8 cellular contexts compared by ENCODE assay signal in the genomic region with DNA sequence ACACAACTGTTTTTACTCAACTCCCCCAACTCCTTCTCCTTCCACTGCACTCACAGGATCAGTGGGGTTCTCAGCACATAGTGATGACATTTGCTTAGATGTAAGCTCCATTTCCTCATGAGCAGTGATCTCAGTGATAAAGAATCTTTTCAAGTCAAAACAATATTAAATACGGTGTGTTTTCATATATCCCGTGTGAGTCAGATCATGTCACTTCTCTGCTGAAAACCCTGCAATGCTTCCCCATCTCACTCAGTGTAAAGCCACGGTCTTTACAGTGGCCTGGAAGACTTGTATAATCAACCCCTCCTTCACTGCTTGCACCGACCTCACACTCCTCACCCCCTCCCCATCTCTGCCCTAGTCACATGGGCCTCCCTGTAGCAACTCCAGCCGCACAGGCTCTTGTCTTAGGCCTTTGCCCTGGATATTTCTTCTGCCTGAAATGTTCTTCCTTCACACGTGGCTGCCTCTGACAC.
A peak's percentile ranks its signal among the peaks of the same experiment; 100 is the strongest.
DNase-seq lines count a peak whose midpoint lies in the region; ATAC-seq and TF ChIP-seq lines count a peak whose summit lies in the region.

No MANE protein-coding gene starts in this region.

- DNase-seq in AG08395 (ENCODE audit: low spot score) (peak; percentile 90), M059J (ENCODE audit: low read depth) (peak; percentile 95), dorsolateral prefrontal cortex (peak in 1 of 10 donors; percentile 11), mucosa of descending colon (no peak), D341Med (ENCODE audit: low spot score) (no peak)
- DNase-seq in effector CD4-positive, alpha-beta T cell, result no peak
- no peak for DNase-seq in activated CD8-positive, alpha-beta memory T cell treated with anti-CD3 and anti-CD28 coated beads, Interleukin-2, amount 50 U/mL, for 4 hours

- H3K36me3 ChIP-seq in mucosa of descending colon (ENCODE audit: low read depth), result no peaks in the 10 kb centered on the region

- peak overlapping the region in 53 of 59 donors; percentile 0 to 87 (median 54) for H3K27ac ChIP-seq in dorsolateral prefrontal cortex

- H3K4me3 ChIP-seq in dorsolateral prefrontal cortex (no peak overlapping the region), mucosa of descending colon (no peak overlapping the region)

- intact Hi-C loops in dorsolateral prefrontal cortex (cut with DNase I) (loop anchor here (10.0 kb wide), 2 partner anchors 147 to 327 kb away; a partner anchor contains a TSS), mucosa of descending colon (cut with DNase I, micrococcal nuclease) (loop anchor here in 1 of 2 donors (5.0 kb wide), 1 partner anchor 330 kb away; no protein-coding TSS in a partner anchor)

- no peak for TF ChIP-seq CTCF in dorsolateral prefrontal cortex (IDR thresholded peaks at IDR 0.05 in 54 of 56, conservative IDR thresholded peaks at IDR 0.05 in 2 of 56; ENCODE audit: low read depth in 1 of 56, partially characterized antibody in 56 of 56)
- no peak for TF ChIP-seq CTCF in mucosa of descending colon (IDR thresholded peaks at IDR 0.05)

- H3K27me3 ChIP-seq in dorsolateral prefrontal cortex, result no peaks in the 10 kb centered on the region

- H3K9me3 ChIP-seq in mucosa of descending colon, result no peaks in the 10 kb centered on the region

- H3K4me1 ChIP-seq in mucosa of descending colon (ENCODE audit: low read depth), result peaks cover 5% of the 10 kb centered on the region

- ATAC-seq in mucosa of descending colon (peak; percentile 38), GM19452 (IDR thresholded peaks at IDR 0.05; ENCODE audit: unreplicated experiment) (no peak)

Comparison
In these comparisons a context has a peak if more than half of its experiments do, and no peak if none do; other contexts are left out.
1. DNase-seq: peak in AG08395 (single experiment) and M059J (single experiment); none in mucosa of descending colon (0 of 3), effector CD4-positive, alpha-beta T cell (single experiment), activated CD8-positive, alpha-beta memory T cell treated with anti-CD3 and anti-CD28 coated beads, Interleukin-2, amount 50 U/mL, for 4 hours (single experiment) and D341Med (single experiment).